ENCODE assay signal across 26 cellular contexts in the genomic region with DNA sequence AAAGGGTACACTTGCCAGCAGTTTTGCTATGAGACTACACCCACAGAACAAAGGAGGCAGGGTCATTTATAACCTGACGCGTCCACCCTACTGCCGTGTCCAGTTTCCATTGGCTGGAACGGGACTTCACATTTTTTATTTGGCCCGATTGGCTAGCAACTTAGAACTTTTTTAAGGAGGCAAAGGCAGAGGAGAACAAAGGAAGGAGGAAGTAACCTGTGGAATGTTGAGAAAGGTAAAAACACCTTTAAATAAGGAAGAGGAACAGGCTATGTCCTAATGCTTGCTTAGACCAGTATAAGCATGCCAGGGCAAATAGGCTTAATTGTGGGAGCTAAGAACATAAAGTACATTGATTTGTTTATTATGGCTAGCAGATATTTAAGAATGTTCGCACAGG. TPM values are rescaled to one million over a fixed set of nuclear protein-coding genes. Genes with fewer than 3 reads are reported as not detected.
"Had no signal": no experiment of that assay in that cellular context is flagged by ENCODE, and none has a peak within 500 bp of the region (broad histone marks: within the 10 kb centered on the region; RNA-seq: fewer than 3 reads in every experiment).

No MANE protein-coding gene starts in this region.

- H3K4me3 Mint-ChIP-seq: activated naive CD4-positive, alpha-beta T cell treated with anti-CD3 and anti-CD28 coated beads, Interleukin-2, amount 50 U/mL, for 24 hours had no signal

- H3K9me3 Mint-ChIP-seq: activated naive CD4-positive, alpha-beta T cell treated with anti-CD3 and anti-CD28 coated beads, Interleukin-2, amount 50 U/mL, for 24 hours had no signal

- DNase-seq: activated CD4-positive, alpha-beta T cell treated with anti-CD3 and anti-CD28 coated beads for 1 hour; activated gamma-delta T cell; adrenal gland; dermis blood vessel endothelial cell; effector memory CD4-positive, alpha-beta T cell; gastrocnemius medialis; head of caudate nucleus; kidney; midbrain; stimulated activated CD4-positive, alpha-beta T cell treated with anti-CD3 and anti-CD28 coated beads, Interleukin-12 subunit alpha, Interleukin-12 subunit beta, amount 100 ng/mL, for 4 hours; stimulated activated CD4-positive, alpha-beta T cell treated with anti-CD3 and anti-CD28 coated beads, Interleukin-1b, Interleukin-23, amount 100 ng/mL, for 48 hours; stimulated activated CD8-positive, alpha-beta memory T cell treated with anti-CD3 and anti-CD28 coated beads, Interleukin-4, amount 100 ng/mL, for 48 hours; stimulated activated naive CD4-positive, alpha-beta T cell; T1000 had no signal

- H3K4me1 ChIP-seq: tibial nerve had no signal

- H3K27ac ChIP-seq: adrenal gland, gastrocnemius medialis, right atrium auricular region, tibial nerve had no signal

- ATAC-seq: gastrocnemius medialis, left lobe of liver had no signal

- H3K36me3 ChIP-seq: adrenal gland, gastrocnemius medialis, right atrium auricular region, tibial nerve had no signal

- H3K27me3 Mint-ChIP-seq: activated naive CD4-positive, alpha-beta T cell treated with anti-CD3 and anti-CD28 coated beads, Interleukin-2, amount 50 U/mL, for 24 hours had no signal

- H3K9me3 ChIP-seq: gastrocnemius medialis had no signal

- H3K27me3 ChIP-seq: adrenal gland, gastrocnemius medialis, right atrium auricular region, tibial nerve had no signal

- H3K4me3 ChIP-seq: adrenal gland, gastrocnemius medialis, right atrium auricular region, tibial nerve had no signal

- FAIRE-seq: endothelial cell of umbilical vein, kidney had no signal

RNA-seq across cellular contexts. Expression of a gene that starts 47.8 kb away (rescaled TPM):
- total RNA-seq: adrenal gland; cerebellum; dermis blood vessel endothelial cell; endothelial cell of umbilical vein; gastrocnemius medialis; kidney; left lobe of liver; lung microvascular endothelial cell; omental fat pad; posterior vena cava; right atrium auricular region; subcutaneous adipose tissue; T-helper 1 cell treated with Interleukin-12 subunit alpha and Interleukin-12 subunit beta and Interleukin-4 antibody, amounts not matched to agents 30 ng/mL and 1 ng/mL, for 36 hours; tibial nerve had no signal
- polyA plus RNA-seq: adrenal gland, endothelial cell of umbilical vein, neural cell had no signal
